1 cellular context compared by ENCODE assay signal in genomic region chr15:72117698-72118399, GRCh38.
TF ChIP-seq lines count a peak whose summit lies in the region.

MYO9A (minus strand) TSS chr15:72118150; CDS start chr15:72046563, 71,587 bp downstream.

TF ChIP-seq in GM12878, 131 proteins besides CTCF, POLR2A, EP300 and RAD21 (continued from another document):
- TF ChIP-seq BHLHE40 (IDR thresholded peaks at IDR 0.05; ENCODE audit: borderline replicate concordance in 1 of 2, low read depth in 2 of 2, low read length in 1 of 2) (peak; percentile 100), ATF3 (IDR thresholded peaks at IDR 0.05; ENCODE audit: borderline replicate concordance, extremely low read depth, low read depth, low read length) (peak; percentile 68; the same call in 1 of the 2 replicates), POLR2AphosphoS2 (IDR thresholded peaks at IDR 0.05; ENCODE audit: low read depth, low read length) (0 out of 2 replicates have a peak, but pooled peaks have one; percentile 7), ZNF217 (IDR thresholded peaks at IDR 0.05) (peak; percentile 64; the same call in 1 of the 2 replicates), PAX5 (IDR thresholded peaks at IDR 0.05; ENCODE audit: borderline replicate concordance, low read depth, low read length) (peak; percentile 31; the same call in 1 of the 2 replicates), SMARCA5 (IDR thresholded peaks at IDR 0.05) (peak; percentile 75; the same call in 1 of the 2 replicates), ZNF592 (IDR thresholded peaks at IDR 0.05) (no peak), YBX1 (IDR thresholded peaks at IDR 0.05) (no peak), PKNOX1 (IDR thresholded peaks at IDR 0.05) (no peak), CREB1 (IDR thresholded peaks at IDR 0.05; ENCODE audit: low read depth) (peak; percentile 20; the same call in 1 of the 2 replicates), NRF1 (conservative IDR thresholded peaks at IDR 0.05; ENCODE audit: low read depth, low read length) (peak; percentile 71), ZNF24 (IDR thresholded peaks at IDR 0.05) (peak; percentile 59; the same call in 1 of the 2 replicates)
